8 cellular contexts compared by ENCODE assay signal in genomic region chr4:1792832-1793495, GRCh38. TPM values are rescaled to one million over a fixed set of nuclear protein-coding genes. Genes with fewer than 3 reads are reported as not detected.
A peak's percentile ranks its signal among the peaks of the same experiment; 100 is the strongest.
DNase-seq lines count a peak whose midpoint lies in the region; ATAC-seq and TF ChIP-seq lines count a peak whose summit lies in the region.

Gene FGFR3 (plus strand): TSS chr4:1793293. CDS start chr4:1793935, 642 bp downstream.

- no TSS peak for BruUV-seq in MCF 10A (replicated peaks; lab: Mats Ljungman, UMichigan)

- no peaks in the 10 kb centered on the region for H3K9me3 Mint-ChIP-seq in MCF 10A (ENCODE audit: unreplicated experiment)

- H3K27me3 Mint-ChIP-seq in MCF 10A (ENCODE audit: insufficient read depth, unreplicated experiment) = no peaks in the 10 kb centered on the region

- intact Hi-C loops in MCF 10A (cut with micrococcal nuclease) (loop anchor here (5.0 kb wide), 1 partner anchor 46 kb away; no protein-coding TSS in a partner anchor), posterior vena cava (cut with DNase I) (no loop called here)

- H3K27ac Mint-ChIP-seq in MCF 10A (ENCODE audit: low read depth, unreplicated experiment) = no peak within 1 kb of the TSS

- H3K27me3 ChIP-seq in layer of hippocampus (ENCODE audit: control insufficient read depth, insufficient read depth, low read length) = peaks cover 25% of the 10 kb centered on the region

- peaks cover 9% of the 10 kb centered on the region for H3K4me1 Mint-ChIP-seq in MCF 10A (ENCODE audit: insufficient read depth, unreplicated experiment)

- CTCF ChIA-PET in MCF 10A (lab: Yijun Ruan, JAX) = interaction anchor here (0.6 to 2.6 kb wide), 3 partner anchors 11 to 84 kb away, joined by 3 to 10 read pairs (median 6); no protein-coding TSS in a partner anchor

- H3K36me3 Mint-ChIP-seq in MCF 10A (ENCODE audit: insufficient read depth, unreplicated experiment) = peaks cover 4% of the 10 kb centered on the region

- peak within 1 kb of the TSS; percentile 65 for H3K27ac ChIP-seq in layer of hippocampus (ENCODE audit: low read depth, low read length)

- no peak for TF ChIP-seq CTCF in MCF 10A (IDR thresholded peaks at IDR 0.05; ENCODE audit: unreplicated experiment)

- H3K4me3 Mint-ChIP-seq in MCF 10A (ENCODE audit: unreplicated experiment) = peak within 1 kb of the TSS; percentile 39

- DNase-seq in GM03348 (ENCODE audit: low spot score) = peak; percentile 95
- peak; percentile 8 for DNase-seq in T follicular helper cell (ENCODE audit: low read depth)
- peak; percentile 41 for DNase-seq in MCF 10A (ENCODE audit: unreplicated experiment)
- peak in 2 of 3 experiments; percentile 11 to 39 for DNase-seq in stimulated activated CD4-positive, alpha-beta T cell treated with anti-CD3 and anti-CD28 coated beads, TNF-alpha, amount 100 ng/mL, for 24 hours (ENCODE audit: low read depth in 3 of 3)
- DNase-seq in posterior vena cava (ENCODE audit: low spot score) = no peak
- no peak for DNase-seq in NCI-H446 treated with DMSO at 0.1 percent for 48 hours (lab: John Stamatoyannopoulos, UW)

- POLR2A ChIA-PET in MCF 10A (lab: Yijun Ruan, JAX) = interaction anchor here (0.5 to 2.2 kb wide), 5 partner anchors 9 to 1591 kb away, joined by 3 to 12 read pairs (median 4); no protein-coding TSS in a partner anchor

- peak; percentile 58 for ATAC-seq in HG02884 (IDR thresholded peaks at IDR 0.05; ENCODE audit: unreplicated experiment)

RNA-seq across cellular contexts. Expression of gene FGFR3, which starts in this region (rescaled TPM):
- total RNA-seq in MCF 10A (2022) (2.5 and 6.5 TPM in 2 replicates), posterior vena cava (1 to 10 TPM; 2.1 to 2.4 TPM)

Comparison
In these comparisons a context has a peak if more than half of its experiments do, and no peak if none do; other contexts are left out.
1. DNase-seq: peak in GM03348 (single experiment), T follicular helper cell (single experiment), MCF 10A (single experiment) and stimulated activated CD4-positive, alpha-beta T cell treated with anti-CD3 and anti-CD28 coated beads, TNF-alpha, amount 100 ng/mL, for 24 hours (2 of 3); none in posterior vena cava (single experiment) and NCI-H446 treated with DMSO at 0.1 percent for 48 hours (single experiment).